Comparison of ENCODE assay signal across 16 cellular contexts in the genomic region with DNA sequence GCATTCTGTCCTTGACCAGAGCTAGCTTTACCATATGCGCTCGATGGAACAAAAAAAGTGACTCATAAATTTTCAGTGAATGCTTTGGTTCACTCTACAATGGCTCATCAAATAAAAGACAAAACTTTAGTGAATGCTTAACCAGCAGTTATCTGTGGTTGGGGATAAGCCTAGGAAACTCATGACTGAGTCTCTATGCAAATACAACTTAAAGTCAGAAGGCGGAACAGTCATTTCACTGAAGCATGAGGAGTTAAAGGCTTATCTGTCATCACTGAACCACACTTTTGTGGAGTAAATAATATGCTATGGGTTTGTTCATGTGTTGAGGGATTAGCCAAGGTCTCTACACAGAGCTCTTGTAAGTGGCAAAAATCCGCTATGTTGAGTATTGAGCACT.
DNase-seq lines count a peak whose midpoint lies in the region; ATAC-seq and TF ChIP-seq lines count a peak whose summit lies in the region.
"Had no signal": no experiment of that assay in that cellular context is flagged by ENCODE, and none has a peak within 500 bp of the region (broad histone marks: within the 10 kb centered on the region; RNA-seq: fewer than 3 reads in every experiment).

No MANE protein-coding gene starts in this region.

- H3K4me2 ChIP-seq in smooth muscle cell: peak overlapping the region; percentile 42
- H3K4me2 ChIP-seq: SK-N-SH had no signal

- no peaks in the 10 kb centered on the region for H3K9me3 ChIP-seq in smooth muscle cell (replicated peaks; ENCODE audit: low read depth)
- H3K9me3 ChIP-seq: gastroesophageal sphincter, sigmoid colon, SK-N-SH had no signal

- DNase-seq in NCI-H526 treated with DMSO at 0.1 percent for 48 hours (lab: John Stamatoyannopoulos, UW): peak; percentile 79
- DNase-seq in smooth muscle cell (lab: John Stamatoyannopoulos, UW; ENCODE audit: unreplicated experiment): no peak
- DNase-seq in NOMO-1 treated with DMSO at 0.1 percent for 48 hours (lab: John Stamatoyannopoulos, UW; ENCODE audit: unreplicated experiment): no peak
- no peak for DNase-seq in mesothelial cell of epicardium (ENCODE audit: low spot score in 2 of 2, unreplicated experiment in 2 of 2)
- DNase-seq: aorta; COR-L47; KG1; naive thymus-derived CD8-positive, alpha-beta T cell; NCI-H2029; sigmoid colon; SK-N-SH had no signal

- H3K36me3 Mint-ChIP-seq in mesothelial cell of epicardium: no peaks in the 10 kb centered on the region
- H3K36me3 Mint-ChIP-seq: naive thymus-derived CD8-positive, alpha-beta T cell; WTC11 had no signal

- peaks cover 17% of the 10 kb centered on the region for H3K4me1 ChIP-seq in smooth muscle cell (ENCODE audit: low read depth)
- H3K4me1 ChIP-seq: gastroesophageal sphincter, sigmoid colon had no signal

- H3K27me3 ChIP-seq in smooth muscle cell (ENCODE audit: low read depth): no peaks in the 10 kb centered on the region
- H3K27me3 ChIP-seq: sigmoid colon had no signal

- no peaks in the 10 kb centered on the region for H3K4me1 Mint-ChIP-seq in mesothelial cell of epicardium
- H3K4me1 Mint-ChIP-seq: naive thymus-derived CD8-positive, alpha-beta T cell had no signal

- H3K9me3 Mint-ChIP-seq in mesothelial cell of epicardium: no peaks in the 10 kb centered on the region

- H3K79me2 ChIP-seq in smooth muscle cell (ENCODE audit: low read depth): no peaks in the 10 kb centered on the region

- H3K27ac Mint-ChIP-seq in mesothelial cell of epicardium: no peak overlapping the region
- H3K27ac Mint-ChIP-seq: naive thymus-derived CD8-positive, alpha-beta T cell; WTC11 had no signal

- H4K20me1 ChIP-seq in smooth muscle cell (ENCODE audit: low read depth): no peaks in the 10 kb centered on the region

- H3K4me3 ChIP-seq in smooth muscle cell: no peak overlapping the region
- H3K4me3 ChIP-seq: gastroesophageal sphincter, sigmoid colon had no signal

- ATAC-seq in GM18907 (IDR thresholded peaks at IDR 0.05; ENCODE audit: unreplicated experiment): peak; percentile 90
- ATAC-seq in HG02938 (IDR thresholded peaks at IDR 0.05; ENCODE audit: unreplicated experiment): peak; percentile 76
- no peak for ATAC-seq in HG03280 (IDR thresholded peaks at IDR 0.05; ENCODE audit: unreplicated experiment)
- ATAC-seq: gastroesophageal sphincter; naive thymus-derived CD8-positive, alpha-beta T cell; WTC11 had no signal

- 25% methylated on average over 4 of the region's 4 CpGs for WGBS in smooth muscle cell (ENCODE audit: low lambda C conversion rate)

- no peak overlapping the region for H3K9ac ChIP-seq in smooth muscle cell (ENCODE audit: low read depth)
- H3K9ac ChIP-seq: SK-N-SH had no signal

- H3K36me3 ChIP-seq in smooth muscle cell (ENCODE audit: low read depth): no peaks in the 10 kb centered on the region
- H3K36me3 ChIP-seq: gastroesophageal sphincter, sigmoid colon had no signal

- peaks cover 10% of the 10 kb centered on the region for H3F3A ChIP-seq in smooth muscle cell (ENCODE audit: low read depth)

- no peak overlapping the region for H3K4me3 Mint-ChIP-seq in mesothelial cell of epicardium
- H3K4me3 Mint-ChIP-seq: naive thymus-derived CD8-positive, alpha-beta T cell; WTC11 had no signal

- no peaks in the 10 kb centered on the region for H3K27me3 Mint-ChIP-seq in mesothelial cell of epicardium (ENCODE audit: low read depth)

- H3K27ac ChIP-seq in smooth muscle cell (ENCODE audit: low read depth): no peak overlapping the region
- H3K27ac ChIP-seq: gastroesophageal sphincter, sigmoid colon had no signal

- H2AFZ ChIP-seq in smooth muscle cell (ENCODE audit: low read depth): no peak overlapping the region

- TF ChIP-seq CTCF in smooth muscle cell (IDR thresholded peaks at IDR 0.05; ENCODE audit: borderline replicate concordance, insufficient read depth, poor library complexity, severe bottlenecking): no peak
- TF ChIP-seq CTCF in mesothelial cell of epicardium (IDR thresholded peaks at IDR 0.05; ENCODE audit: unreplicated experiment): no peak
